In genomic region chr4:5722328-5722727, GRCh38 we compare ENCODE assay signal across 19 cellular contexts. TPM values are rescaled to one million over a fixed set of nuclear protein-coding genes. Genes with fewer than 3 reads are reported as not detected.
DNase-seq lines count a peak whose midpoint lies in the region; ATAC-seq, FAIRE-seq and TF ChIP-seq lines count a peak whose summit lies in the region.
"Had no signal": no experiment of that assay in that cellular context is flagged by ENCODE, and none has a peak within 500 bp of the region (broad histone marks: within the 10 kb centered on the region; RNA-seq: fewer than 3 reads in every experiment).

No MANE protein-coding gene starts in this region.

- peak; percentile 85 for FAIRE-seq in kidney (lab: Jason Lieb, UNC)

- TF ChIP-seq CTCF in kidney (IDR thresholded peaks at IDR 0.05; ENCODE audit: borderline replicate concordance, extremely low read depth, insufficient read depth) (no peak), smooth muscle cell (IDR thresholded peaks at IDR 0.05; ENCODE audit: borderline replicate concordance, insufficient read depth, poor library complexity, severe bottlenecking) (no peak)

- H3K4me1 ChIP-seq in kidney (ENCODE audit: control insufficient read depth in 1 of 2, insufficient read depth in 1 of 2, low read depth in 1 of 2, low read length in 2 of 2) (peaks cover 48 to 54% of the 10 kb centered on the region in 2 donors), smooth muscle cell (ENCODE audit: low read depth) (no peaks in the 10 kb centered on the region)
- H3K4me1 ChIP-seq: psoas muscle, suprapubic skin had no signal

- H3K9ac ChIP-seq in kidney (ENCODE audit: low read length in 2 of 2) (no peak overlapping the region), smooth muscle cell (ENCODE audit: low read depth) (no peak overlapping the region)

- no peaks in the 10 kb centered on the region for H3F3A ChIP-seq in smooth muscle cell (ENCODE audit: low read depth)

- H3K4me3 ChIP-seq in kidney (ENCODE audit: low read length in 2 of 2) (no peak overlapping the region), smooth muscle cell (no peak overlapping the region)
- H3K4me3 ChIP-seq: MG63, psoas muscle, suprapubic skin had no signal

- WGBS in smooth muscle cell (ENCODE audit: low lambda C conversion rate), result 55% methylated on average over 4 of the region's 4 CpGs

- no peaks in the 10 kb centered on the region for H3K27me3 ChIP-seq in smooth muscle cell (ENCODE audit: low read depth)
- H3K27me3 ChIP-seq: MG63, suprapubic skin had no signal

- peaks cover 77% of the 10 kb centered on the region for H4K20me1 ChIP-seq in smooth muscle cell (ENCODE audit: low read depth)

- H3K36me3 ChIP-seq in kidney (ENCODE audit: control insufficient read depth in 1 of 2, insufficient read depth in 2 of 2, low read length in 2 of 2) (no peaks in the 10 kb centered on the region), smooth muscle cell (ENCODE audit: low read depth) (peaks cover 4% of the 10 kb centered on the region)
- H3K36me3 ChIP-seq: MG63 had no signal

- DNase-seq in ELR (ENCODE audit: low read depth), result peak; percentile 72
- DNase-seq in amniotic epithelial cell (ENCODE audit: low read depth), result peak; percentile 58
- no peak for DNase-seq in kidney
- no peak for DNase-seq in smooth muscle cell (lab: John Stamatoyannopoulos, UW; ENCODE audit: unreplicated experiment)
- DNase-seq in NCI-H446 treated with DMSO at 0.1 percent for 48 hours (lab: John Stamatoyannopoulos, UW), result no peak
- no peak for DNase-seq in NCI-H2227 treated with DMSO at 0.1 percent for 48 hours (lab: John Stamatoyannopoulos, UW)
- DNase-seq in left cardiac atrium, result no peak
- no peak for DNase-seq in iPS-NIHi11 (ENCODE audit: low spot score)
- DNase-seq: activated naive CD4-positive, alpha-beta T cell treated with anti-CD3 and anti-CD28 coated beads, Interleukin-2, amount 50 U/mL, for 16 hours; CD4-positive, alpha-beta T cell; glutamatergic neuron; MG63; naive thymus-derived CD4-positive, alpha-beta T cell; NCI-H2081 treated with DMSO at 0.1 percent for 48 hours; psoas muscle; SHP77 treated with DMSO at 0.1 percent for 48 hours; WERI-Rb-1 had no signal

- no peak overlapping the region for H3K4me2 ChIP-seq in smooth muscle cell

- H3K27ac ChIP-seq in kidney (ENCODE audit: low read depth in 2 of 2, low read length in 2 of 2) (peak overlapping the region; percentile 77 to 85), smooth muscle cell (ENCODE audit: low read depth) (peak overlapping the region; percentile 1)
- H3K27ac ChIP-seq: psoas muscle, suprapubic skin, WERI-Rb-1 had no signal

- H3K9me3 ChIP-seq in kidney (ENCODE audit: control insufficient read depth in 1 of 2, low read length in 2 of 2) (no peaks in the 10 kb centered on the region), smooth muscle cell (replicated peaks; ENCODE audit: low read depth) (no peaks in the 10 kb centered on the region)
- H3K9me3 ChIP-seq: MG63, psoas muscle, suprapubic skin had no signal

- intact Hi-C loops in kidney (cut with DNase I) (no loop called here), left cardiac atrium (cut with DNase I) (no loop called here)

- no peak overlapping the region for H2AFZ ChIP-seq in smooth muscle cell (ENCODE audit: low read depth)

- H3K79me2 ChIP-seq in smooth muscle cell (ENCODE audit: low read depth), result peaks cover 47% of the 10 kb centered on the region

- no peak for ATAC-seq in left cardiac atrium
- ATAC-seq: naive thymus-derived CD4-positive, alpha-beta T cell; psoas muscle had no signal

RNA-seq across cellular contexts. Expression of gene EVC, which starts 11.3 kb away (rescaled TPM):
- total RNA-seq in kidney, result 159 TPM
- polyA plus RNA-seq in kidney (ENCODE audit: insufficient read depth, low read depth, low replicate concordance), result 7.8 TPM
- 11.5 and 15.5 TPM in 2 replicates for total RNA-seq in smooth muscle cell
- polyA plus RNA-seq in smooth muscle cell, result 6.7 and 7.5 TPM in 2 replicates
- 10 to 100 TPM; 10.0 to 11.3 TPM for total RNA-seq in left cardiac atrium
- total RNA-seq: HT-29 had no signal
- polyA plus RNA-seq: naive thymus-derived CD4-positive, alpha-beta T cell had no signal

RNA-seq across cellular contexts. Expression of gene EVC2, which starts 14.0 kb away (rescaled TPM):
- total RNA-seq in kidney, result 8.7 TPM
- polyA plus RNA-seq in kidney (ENCODE audit: insufficient read depth, low read depth, low replicate concordance), result 1.6 TPM
- 7.9 and 8.5 TPM in 2 replicates for total RNA-seq in smooth muscle cell
- polyA plus RNA-seq in smooth muscle cell, result 6.2 and 6.9 TPM in 2 replicates
- total RNA-seq in left cardiac atrium, result 1 to 10 TPM; 2.8 to 2.9 TPM
- total RNA-seq: HT-29 had no signal

Comparison
In these comparisons a context has a peak if more than half of its experiments do, and no peak if none do; other contexts are left out.
1. DNase-seq: peak in ELR (single experiment) and amniotic epithelial cell (single experiment); none in kidney (single experiment), smooth muscle cell (single experiment), NCI-H446 treated with DMSO at 0.1 percent for 48 hours (single experiment), NCI-H2227 treated with DMSO at 0.1 percent for 48 hours (single experiment), left cardiac atrium (single experiment) and iPS-NIHi11 (single experiment).